Comparison of ENCODE assay signal across 32 cellular contexts in the genomic region with DNA sequence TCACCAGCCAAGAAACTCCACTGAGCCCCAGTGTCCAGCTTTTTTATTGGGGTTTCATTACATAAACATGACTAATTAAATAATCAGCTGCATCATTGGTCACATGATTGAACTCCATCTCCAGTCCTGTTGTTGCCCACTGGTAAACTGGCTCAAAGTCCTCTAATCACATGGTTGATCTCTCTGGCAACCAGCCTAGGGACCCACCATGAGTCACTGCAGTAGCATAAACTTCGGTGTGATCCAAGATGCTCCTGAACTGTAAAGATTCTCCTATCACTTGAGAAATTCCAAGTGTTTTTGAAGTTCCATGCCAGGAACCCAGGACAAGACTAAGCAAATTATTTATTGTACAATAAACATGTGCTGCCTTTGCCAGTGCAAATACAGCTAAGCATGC.
"Had no signal": no experiment of that assay in that cellular context is flagged by ENCODE, and none has a peak within 500 bp of the region (broad histone marks: within the 10 kb centered on the region; RNA-seq: fewer than 3 reads in every experiment).

No MANE protein-coding gene starts in this region.

- H3K9me3 ChIP-seq: adrenal gland, SK-N-SH had no signal

- H3K36me3 Mint-ChIP-seq: activated naive CD4-positive, alpha-beta T cell treated with anti-CD3 and anti-CD28 coated beads, Interleukin-2, amount 50 U/mL, for 72 hours; T-cell had no signal

- H3K4me3 Mint-ChIP-seq: activated CD4-positive, alpha-beta T cell treated with anti-CD3 and anti-CD28 coated beads, Interleukin-2, amount 10 ng/mL, durations not matched to agents 24 days and 14 days; activated CD8-positive, alpha-beta T cell treated with anti-CD3 and anti-CD28 coated beads, Interleukin-2, amount 10 ng/mL, durations not matched to agents 7 days and 5 days; activated naive CD4-positive, alpha-beta T cell treated with anti-CD3 and anti-CD28 coated beads for 36 hours; activated T-cell treated with anti-CD3 and anti-CD28 coated beads, Interleukin-2, amount 50 U/mL, for 24 hours; T-cell had no signal

- H3K36me3 ChIP-seq: adrenal gland, brain microvascular endothelial cell, Peyer's patch, SJSA1 had no signal

- ATAC-seq: activated CD8-positive, alpha-beta T cell treated with anti-CD3 and anti-CD28 coated beads, Interleukin-2, amount 10 ng/mL, durations not matched to agents 7 days and 5 days; activated naive CD4-positive, alpha-beta T cell treated with anti-CD3 and anti-CD28 coated beads, Interleukin-2, amount 50 U/mL, for 72 hours; PC-3; T-cell had no signal

- FAIRE-seq: colon, TTC549 had no signal

- H3K27me3 ChIP-seq: adrenal gland, brain microvascular endothelial cell, Peyer's patch, SJSA1 had no signal

- H3K4me1 ChIP-seq: adrenal gland, Peyer's patch, SJSA1 had no signal

- DNase-seq: activated CD4-positive, alpha-beta T cell treated with anti-CD3 and anti-CD28 coated beads, Interleukin-2, amount 10 ng/mL, durations not matched to agents 24 days and 14 days; activated CD4-positive, alpha-beta T cell treated with anti-CD3 and anti-CD28 coated beads, Interleukin-2, amount 50 U/mL, for 48 hours; activated CD8-positive, alpha-beta T cell treated with anti-CD3 and anti-CD28 coated beads, Interleukin-2, amount 10 ng/mL, durations not matched to agents 7 days and 5 days; activated gamma-delta T cell treated with Interleukin-2 at 50 U/mL for 16 hours; activated naive CD4-positive, alpha-beta T cell treated with anti-CD3 and anti-CD28 coated beads for 36 hours; activated T-cell treated with anti-CD3 and anti-CD28 coated beads, Interleukin-2, amount 50 U/mL, for 24 hours; brain microvascular endothelial cell; central memory CD4-positive, alpha-beta T cell; Kasumi-1; KBM-7; NCI-H1105; NCI-H1417 treated with DMSO at 0.1 percent for 48 hours; NCI-H187 treated with DMSO at 0.1 percent for 48 hours; NCI-H2081; NCI-H226; NCI-H446 treated with DMSO at 0.1 percent for 48 hours; NCI-H524; NK-92 treated with Interleukin-12 subunit alpha and Interleukin-12 subunit beta, amount 100 ng/mL, for 24 hours; PC-3; RPMI8226; SHP77 treated with DMSO at 0.1 percent for 48 hours; SK-N-SH; T-cell; T-helper 2 cell; T-helper 9 cell had no signal

- H3K27ac Mint-ChIP-seq: activated CD4-positive, alpha-beta T cell treated with anti-CD3 and anti-CD28 coated beads, Interleukin-2, amount 10 ng/mL, durations not matched to agents 24 days and 14 days; activated CD8-positive, alpha-beta T cell treated with anti-CD3 and anti-CD28 coated beads, Interleukin-2, amount 10 ng/mL, durations not matched to agents 7 days and 5 days; activated naive CD4-positive, alpha-beta T cell treated with anti-CD3 and anti-CD28 coated beads for 36 hours; activated naive CD4-positive, alpha-beta T cell treated with anti-CD3 and anti-CD28 coated beads, Interleukin-2, amount 50 U/mL, for 72 hours; activated T-cell treated with anti-CD3 and anti-CD28 coated beads, Interleukin-2, amount 50 U/mL, for 24 hours; activated T-helper 2 cell treated with anti-CD3 and anti-CD28 coated beads, Interferon-gamma antibody, Interleukin-2, Interleukin-4, amounts not matched to agents 10 μg/mL and 5 μg/mL and 100 μg/mL, durations not matched to agents 14 hours and 24 hours and 36 hours; T-cell had no signal

- H3K4me3 ChIP-seq: adrenal gland, Peyer's patch, SJSA1 had no signal

- H3K27me3 Mint-ChIP-seq: activated CD4-positive, alpha-beta T cell treated with anti-CD3 and anti-CD28 coated beads, Interleukin-2, amount 10 ng/mL, durations not matched to agents 24 days and 14 days; activated T-cell treated with anti-CD3 and anti-CD28 coated beads, Interleukin-2, amount 50 U/mL, for 24 hours; T-cell had no signal

- H3K27ac ChIP-seq: adrenal gland, brain microvascular endothelial cell, Peyer's patch, SJSA1 had no signal

- H3K9ac ChIP-seq: SK-N-SH had no signal

- H3K4me2 ChIP-seq: SK-N-SH had no signal

- H3K4me1 Mint-ChIP-seq: activated CD4-positive, alpha-beta T cell treated with anti-CD3 and anti-CD28 coated beads, Interleukin-2, amount 10 ng/mL, durations not matched to agents 24 days and 14 days; T-cell had no signal
